In the genomic region with DNA sequence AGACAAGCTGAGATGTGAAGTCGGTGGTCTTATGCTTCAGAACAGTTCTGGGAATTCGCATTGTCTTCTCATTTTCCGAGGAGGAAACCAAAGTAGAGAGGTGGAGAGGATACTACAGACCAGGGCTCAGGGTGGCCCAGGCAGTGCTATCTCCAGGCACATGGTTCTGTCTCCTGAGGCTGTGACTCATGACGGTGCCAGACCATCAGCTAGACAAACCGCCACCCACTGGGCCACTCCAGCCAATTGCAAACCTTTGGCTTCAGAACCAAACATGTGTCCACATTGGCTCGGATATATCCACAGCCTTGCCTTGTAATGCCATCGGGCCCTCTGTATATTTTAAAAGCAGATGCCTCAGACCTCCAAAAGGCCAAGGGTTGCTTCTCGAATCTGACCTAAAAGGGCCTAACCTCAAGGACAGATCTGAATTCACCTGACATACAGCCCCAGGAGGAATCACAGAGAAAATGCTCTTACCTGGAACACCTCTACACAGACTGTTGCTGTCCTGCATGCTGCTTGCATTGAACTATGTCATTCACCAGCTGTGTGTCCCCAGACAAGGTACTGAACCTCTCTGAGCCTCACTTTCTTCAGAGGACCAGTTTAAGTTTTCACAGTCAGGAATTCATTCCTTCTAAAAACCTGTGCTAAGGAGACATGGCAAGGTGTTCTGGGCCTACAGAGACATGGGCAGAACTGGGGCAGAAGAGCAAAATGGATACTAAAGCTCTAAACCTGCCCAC, we compare ENCODE assay signal across 8 cellular contexts.
DNase-seq lines count a peak whose midpoint lies in the region; ATAC-seq and TF ChIP-seq lines count a peak whose summit lies in the region.
"Had no signal": no experiment of that assay in that cellular context is flagged by ENCODE, and none has a peak within 500 bp of the region (broad histone marks: within the 10 kb centered on the region; RNA-seq: fewer than 3 reads in every experiment).

No MANE protein-coding gene starts in this region.

- no peaks in the 10 kb centered on the region for H4K20me1 ChIP-seq in GM23338 (replicated peaks; ENCODE audit: insufficient read depth)
- H4K20me1 ChIP-seq in PC-3 (ENCODE audit: low read length) = no peaks in the 10 kb centered on the region

- POLR2A ChIA-PET in PC-3 (lab: Charles Lee; ENCODE audit: unreplicated experiment) = interaction anchor here (0.6 kb wide), 1 partner anchor 194 kb away, joined by 3 read pairs; no protein-coding TSS in a partner anchor

- no peak overlapping the region for H3K4me3 ChIP-seq in GM23338
- no peak overlapping the region for H3K4me3 ChIP-seq in PC-3 (ENCODE audit: low read length)
- H3K4me3 ChIP-seq in endodermal cell (ENCODE audit: low read length) = no peak overlapping the region

- WGBS in endodermal cell (ENCODE audit: insufficient coverage in 1 of 2, insufficient read length in 1 of 2), 2 experiments = 93 to 97% methylated on average over 5 to 8 of the region's 8 CpGs

- no peak overlapping the region for H3K4me2 ChIP-seq in GM23338
- no peak overlapping the region for H3K4me2 ChIP-seq in PC-3 (ENCODE audit: low read length)

- H3K4me1 Mint-ChIP-seq in GM23338 = peaks cover 28% of the 10 kb centered on the region
- peaks cover 25% of the 10 kb centered on the region for H3K4me1 Mint-ChIP-seq in endodermal cell

- no peaks in the 10 kb centered on the region for H3K9me3 ChIP-seq in PC-3 (ENCODE audit: low read length)
- H3K9me3 ChIP-seq in endodermal cell (ENCODE audit: control insufficient read depth, low read length) = no peaks in the 10 kb centered on the region
- H3K9me3 ChIP-seq: neutrophil had no signal

- H3K27me3 Mint-ChIP-seq in GM23338 (ENCODE audit: insufficient read depth, low read depth, poor library complexity) (peaks cover 1% of the 10 kb centered on the region), endodermal cell (ENCODE audit: insufficient read depth) (no peaks in the 10 kb centered on the region)

- no peak for TF ChIP-seq CTCF in GM23338 (conservative IDR thresholded peaks at IDR 0.05; ENCODE audit: low read depth in 2 of 2)
- TF ChIP-seq CTCF in PC-3 (conservative IDR thresholded peaks at IDR 0.05; ENCODE audit: low read depth, low read length) = no peak
- TF ChIP-seq CTCF in endodermal cell (conservative IDR thresholded peaks at IDR 0.05) = no peak
- no peak for TF ChIP-seq CTCF in GM13977 (IDR thresholded peaks at IDR 0.05; ENCODE audit: extremely low read depth, insufficient read depth, missing control alignments)

- peak overlapping the region; percentile 74; the same call in 1 of the 2 replicates for H2AFZ ChIP-seq in GM23338
- H2AFZ ChIP-seq in PC-3 (ENCODE audit: low read length) = 0 out of 2 replicates have a peak overlapping the region, but pooled peaks have one; percentile 17

- H3K27ac ChIP-seq in GM23338 (ENCODE audit: low read depth) = no peak overlapping the region
- H3K27ac ChIP-seq in PC-3 (ENCODE audit: low read length) = no peak overlapping the region
- H3K27ac ChIP-seq in endodermal cell (ENCODE audit: low read depth, low read length) = no peak overlapping the region
- H3K27ac ChIP-seq: neutrophil had no signal

- BruUV-seq in PC-3 (replicated peaks; lab: Mats Ljungman, UMichigan) = no TSS peak

- H3K9ac ChIP-seq in PC-3 (ENCODE audit: low read length) (no peak overlapping the region), endodermal cell (ENCODE audit: extremely low read depth, low read length, poor library complexity, severe bottlenecking) (no peak overlapping the region)

- CTCF ChIA-PET in PC-3 (lab: Charles Lee) = no interaction called here

- intact Hi-C loops in PC-3 (cut with micrococcal nuclease) (no loop called here), sciatic nerve (cut with DNase I) (no loop called here)

- no peaks in the 10 kb centered on the region for H3K79me2 ChIP-seq in GM23338 (replicated peaks; ENCODE audit: insufficient read depth)
- H3K79me2 ChIP-seq in PC-3 (ENCODE audit: low read length) = no peaks in the 10 kb centered on the region

- H3K4me1 ChIP-seq in GM23338 (ENCODE audit: insufficient read depth) (peaks cover 19% of the 10 kb centered on the region), PC-3 (ENCODE audit: insufficient read depth, low read length) (peaks cover 8% of the 10 kb centered on the region; the same call in 1 of the 2 replicates), endodermal cell (ENCODE audit: control insufficient read depth, insufficient read depth, low read length) (peaks cover 5% of the 10 kb centered on the region)

- no peaks in the 10 kb centered on the region for H3F3A ChIP-seq in GM23338 (replicated peaks; ENCODE audit: low read depth)
- no peaks in the 10 kb centered on the region for H3F3A ChIP-seq in PC-3 (ENCODE audit: low read length, unreplicated experiment)

- H3K9me2 ChIP-seq in GM23338 (ENCODE audit: insufficient read depth) (peaks cover 3% of the 10 kb centered on the region), PC-3 (replicated peaks; ENCODE audit: low read length) (no peaks in the 10 kb centered on the region)

- in situ Hi-C loops in GM13977 (cut with MboI; ENCODE audit: low pct_unique_long_range_greater_than_20kb, low sequenced_read_pairs, unreplicated experiment) = loop anchor here (25.0 kb wide), 1 partner anchor 196 kb away; no protein-coding TSS in a partner anchor

- no peaks in the 10 kb centered on the region for H3K27me3 ChIP-seq in GM23338 (ENCODE audit: insufficient read depth)
- H3K27me3 ChIP-seq in PC-3 (ENCODE audit: low read length) = no peaks in the 10 kb centered on the region
- H3K27me3 ChIP-seq in endodermal cell (ENCODE audit: control insufficient read depth, insufficient read depth, low read length, poor library complexity, severe bottlenecking) = peaks cover 5% of the 10 kb centered on the region

- ATAC-seq in GM23338 (no peak), PC-3 (no peak), sciatic nerve (peak; percentile 23), GM21447 (IDR thresholded peaks at IDR 0.05; ENCODE audit: unreplicated experiment) (no peak)

- H3K36me3 ChIP-seq in GM23338 (ENCODE audit: insufficient read depth) = no peaks in the 10 kb centered on the region
- H3K36me3 ChIP-seq in PC-3 (ENCODE audit: low read depth, low read length) = no peaks in the 10 kb centered on the region
- no peaks in the 10 kb centered on the region for H3K36me3 ChIP-seq in endodermal cell (ENCODE audit: control insufficient read depth, insufficient read depth, low read length)
- H3K36me3 ChIP-seq: neutrophil had no signal

- no peaks in the 10 kb centered on the region for H3K9me3 Mint-ChIP-seq in GM23338
- no peaks in the 10 kb centered on the region for H3K9me3 Mint-ChIP-seq in endodermal cell

- H3K4me3 Mint-ChIP-seq in GM23338 (no peak overlapping the region), endodermal cell (no peak overlapping the region)

- no peak for DNase-seq in GM23338 (ENCODE audit: low spot score)
- no peak for DNase-seq in PC-3
- peak; percentile 60 for DNase-seq in endodermal cell
- no peak for DNase-seq in sciatic nerve (ENCODE audit: low spot score)
- no peak for DNase-seq in GM13977 (ENCODE audit: low spot score)
- no peak for DNase-seq in NCI-H748 (lab: John Stamatoyannopoulos, UW; ENCODE audit: unreplicated experiment)

- H3K27ac Mint-ChIP-seq in GM23338 (no peak overlapping the region), endodermal cell (no peak overlapping the region)

- H3K36me3 Mint-ChIP-seq in GM23338 (ENCODE audit: low read depth) (no peaks in the 10 kb centered on the region), endodermal cell (ENCODE audit: low read depth) (no peaks in the 10 kb centered on the region)

TF ChIP-seq in GM23338, 12 proteins besides CTCF, POLR2A, EP300 and RAD21 (continues in another document):
- TF ChIP-seq ZNF331 (CRISPR knock-in tag; IDR thresholded peaks at IDR 0.05; ENCODE audit: low read depth) = no peak
- TF ChIP-seq CREB1 (CRISPR knock-in tag; IDR thresholded peaks at IDR 0.05; ENCODE audit: low read depth) = no peak
- TF ChIP-seq, protein P1, sequence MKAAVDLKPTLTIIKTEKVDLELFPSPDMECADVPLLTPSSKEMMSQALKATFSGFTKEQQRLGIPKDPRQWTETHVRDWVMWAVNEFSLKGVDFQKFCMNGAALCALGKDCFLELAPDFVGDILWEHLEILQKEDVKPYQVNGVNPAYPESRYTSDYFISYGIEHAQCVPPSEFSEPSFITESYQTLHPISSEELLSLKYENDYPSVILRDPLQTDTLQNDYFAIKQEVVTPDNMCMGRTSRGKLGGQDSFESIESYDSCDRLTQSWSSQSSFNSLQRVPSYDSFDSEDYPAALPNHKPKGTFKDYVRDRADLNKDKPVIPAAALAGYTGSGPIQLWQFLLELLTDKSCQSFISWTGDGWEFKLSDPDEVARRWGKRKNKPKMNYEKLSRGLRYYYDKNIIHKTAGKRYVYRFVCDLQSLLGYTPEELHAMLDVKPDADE (IDR thresholded peaks at IDR 0.05) = no peak
- TF ChIP-seq POLR2AphosphoS5 (IDR thresholded peaks at IDR 0.05; ENCODE audit: low read depth) = no peak
- TF ChIP-seq EZH2 (IDR thresholded peaks at IDR 0.05; ENCODE audit: low read depth, unreplicated experiment) = no peak
- TF ChIP-seq STAT1 (IDR thresholded peaks at IDR 0.05; ENCODE audit: unreplicated experiment) = no peak
- TF ChIP-seq, protein P2, sequence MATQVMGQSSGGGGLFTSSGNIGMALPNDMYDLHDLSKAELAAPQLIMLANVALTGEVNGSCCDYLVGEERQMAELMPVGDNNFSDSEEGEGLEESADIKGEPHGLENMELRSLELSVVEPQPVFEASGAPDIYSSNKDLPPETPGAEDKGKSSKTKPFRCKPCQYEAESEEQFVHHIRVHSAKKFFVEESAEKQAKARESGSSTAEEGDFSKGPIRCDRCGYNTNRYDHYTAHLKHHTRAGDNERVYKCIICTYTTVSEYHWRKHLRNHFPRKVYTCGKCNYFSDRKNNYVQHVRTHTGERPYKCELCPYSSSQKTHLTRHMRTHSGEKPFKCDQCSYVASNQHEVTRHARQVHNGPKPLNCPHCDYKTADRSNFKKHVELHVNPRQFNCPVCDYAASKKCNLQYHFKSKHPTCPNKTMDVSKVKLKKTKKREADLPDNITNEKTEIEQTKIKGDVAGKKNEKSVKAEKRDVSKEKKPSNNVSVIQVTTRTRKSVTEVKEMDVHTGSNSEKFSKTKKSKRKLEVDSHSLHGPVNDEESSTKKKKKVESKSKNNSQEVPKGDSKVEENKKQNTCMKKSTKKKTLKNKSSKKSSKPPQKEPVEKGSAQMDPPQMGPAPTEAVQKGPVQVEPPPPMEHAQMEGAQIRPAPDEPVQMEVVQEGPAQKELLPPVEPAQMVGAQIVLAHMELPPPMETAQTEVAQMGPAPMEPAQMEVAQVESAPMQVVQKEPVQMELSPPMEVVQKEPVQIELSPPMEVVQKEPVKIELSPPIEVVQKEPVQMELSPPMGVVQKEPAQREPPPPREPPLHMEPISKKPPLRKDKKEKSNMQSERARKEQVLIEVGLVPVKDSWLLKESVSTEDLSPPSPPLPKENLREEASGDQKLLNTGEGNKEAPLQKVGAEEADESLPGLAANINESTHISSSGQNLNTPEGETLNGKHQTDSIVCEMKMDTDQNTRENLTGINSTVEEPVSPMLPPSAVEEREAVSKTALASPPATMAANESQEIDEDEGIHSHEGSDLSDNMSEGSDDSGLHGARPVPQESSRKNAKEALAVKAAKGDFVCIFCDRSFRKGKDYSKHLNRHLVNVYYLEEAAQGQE (IDR thresholded peaks at IDR 0.05; ENCODE audit: unreplicated experiment) = no peak
- no peak for TF ChIP-seq EZH2phosphoT487 (IDR thresholded peaks at IDR 0.05; ENCODE audit: unreplicated experiment)
- TF ChIP-seq ZNF114 (CRISPR knock-in tag; IDR thresholded peaks at IDR 0.05) = no peak
